Comparison of ENCODE assay signal across 1 cellular context in genomic region chr17:49379926-49380325, GRCh38.
TF ChIP-seq lines count a peak whose summit lies in the region.

No MANE protein-coding gene starts in this region.

TF ChIP-seq in SK-N-SH treated with all-trans-retinoic acid at 6 μM for 48 hours, 23 proteins besides CTCF, POLR2A, EP300 and RAD21 (continued from another document):
- TF ChIP-seq TSHZ2 (CRISPR knock-in tag; IDR thresholded peaks at IDR 0.05): no peak
- no peak for TF ChIP-seq ARNTL (CRISPR knock-in tag; IDR thresholded peaks at IDR 0.05; ENCODE audit: borderline replicate concordance, low read depth)
- no peak for TF ChIP-seq TOX (CRISPR knock-in tag; IDR thresholded peaks at IDR 0.05; ENCODE audit: borderline replicate concordance)
- no peak for TF ChIP-seq ZFP30 (CRISPR knock-in tag; IDR thresholded peaks at IDR 0.05)
- no peak for TF ChIP-seq PATZ1 (CRISPR knock-in tag; IDR thresholded peaks at IDR 0.05; ENCODE audit: borderline replicate concordance)
- TF ChIP-seq ZNF70 (CRISPR knock-in tag; IDR thresholded peaks at IDR 0.05): no peak
- TF ChIP-seq SNAI2 (CRISPR knock-in tag; IDR thresholded peaks at IDR 0.05): no peak
- TF ChIP-seq ISL1 (CRISPR knock-in tag; IDR thresholded peaks at IDR 0.05): no peak
- no peak for TF ChIP-seq BACH2 (CRISPR knock-in tag; IDR thresholded peaks at IDR 0.05; ENCODE audit: borderline replicate concordance)
- TF ChIP-seq CSDC2 (CRISPR knock-in tag; IDR thresholded peaks at IDR 0.05): no peak
- TF ChIP-seq ZFP3 (CRISPR knock-in tag; IDR thresholded peaks at IDR 0.05): no peak
- no peak for TF ChIP-seq GLIS3 (CRISPR knock-in tag; IDR thresholded peaks at IDR 0.05)
- no peak for TF ChIP-seq PPARA (CRISPR knock-in tag; IDR thresholded peaks at IDR 0.05; ENCODE audit: borderline replicate concordance)
- no peak for TF ChIP-seq TCF4 (CRISPR knock-in tag; IDR thresholded peaks at IDR 0.05; ENCODE audit: borderline replicate concordance)
TF ChIP-seq in SK-N-SH treated with all-trans-retinoic acid at 6 μM for 48 hours: peak in this region for 0.
